In the genomic region with DNA sequence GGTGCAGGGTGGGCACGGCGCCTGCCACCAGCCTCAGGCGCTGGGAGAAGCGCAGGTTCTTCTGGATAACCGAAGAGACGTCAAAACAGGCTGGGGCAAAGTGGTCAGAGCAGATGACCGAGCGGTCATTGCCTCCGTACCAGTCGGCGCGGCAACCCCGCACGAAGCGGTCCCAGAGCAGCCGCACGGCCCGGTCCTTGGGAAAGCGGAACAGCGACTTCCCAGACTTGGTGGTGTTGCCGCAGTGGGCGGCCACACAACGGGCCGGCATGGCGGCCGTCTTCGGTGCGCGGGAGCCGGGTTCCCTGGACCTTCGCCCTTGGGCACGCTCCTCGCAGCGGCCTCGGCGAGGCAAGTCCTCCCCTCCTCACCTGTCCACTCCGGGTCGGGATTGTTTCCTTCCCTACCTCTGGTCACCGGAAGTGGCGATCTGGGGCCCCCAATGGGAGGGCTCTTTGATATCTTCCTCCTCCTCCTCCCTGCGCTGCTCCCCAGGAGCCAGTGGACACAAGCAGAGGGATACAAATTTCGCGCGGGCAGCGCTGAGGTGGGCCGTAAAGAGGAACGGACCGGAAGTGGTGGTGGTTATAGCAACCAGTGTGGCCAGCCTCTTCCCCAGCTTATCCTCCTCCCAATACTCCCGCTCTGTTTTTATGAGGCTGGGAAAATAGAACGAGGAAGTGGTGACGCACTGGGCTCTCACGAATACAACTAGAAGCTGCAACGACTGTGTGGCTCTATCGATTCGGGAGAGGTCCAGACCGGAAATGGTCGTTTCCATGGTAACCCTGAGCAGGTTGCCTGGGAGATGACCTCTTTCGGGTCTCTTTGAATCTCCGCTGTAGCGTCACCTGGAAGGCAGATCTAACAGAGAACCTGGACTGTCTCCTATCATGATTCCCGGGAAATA, we compare ENCODE assay signal across 8 cellular contexts. TPM values are rescaled to one million over a fixed set of nuclear protein-coding genes. Genes with fewer than 3 reads are reported as not detected.
DNase-seq lines count a peak whose midpoint lies in the region; ATAC-seq and TF ChIP-seq lines count a peak whose summit lies in the region.

A gene with protein sequence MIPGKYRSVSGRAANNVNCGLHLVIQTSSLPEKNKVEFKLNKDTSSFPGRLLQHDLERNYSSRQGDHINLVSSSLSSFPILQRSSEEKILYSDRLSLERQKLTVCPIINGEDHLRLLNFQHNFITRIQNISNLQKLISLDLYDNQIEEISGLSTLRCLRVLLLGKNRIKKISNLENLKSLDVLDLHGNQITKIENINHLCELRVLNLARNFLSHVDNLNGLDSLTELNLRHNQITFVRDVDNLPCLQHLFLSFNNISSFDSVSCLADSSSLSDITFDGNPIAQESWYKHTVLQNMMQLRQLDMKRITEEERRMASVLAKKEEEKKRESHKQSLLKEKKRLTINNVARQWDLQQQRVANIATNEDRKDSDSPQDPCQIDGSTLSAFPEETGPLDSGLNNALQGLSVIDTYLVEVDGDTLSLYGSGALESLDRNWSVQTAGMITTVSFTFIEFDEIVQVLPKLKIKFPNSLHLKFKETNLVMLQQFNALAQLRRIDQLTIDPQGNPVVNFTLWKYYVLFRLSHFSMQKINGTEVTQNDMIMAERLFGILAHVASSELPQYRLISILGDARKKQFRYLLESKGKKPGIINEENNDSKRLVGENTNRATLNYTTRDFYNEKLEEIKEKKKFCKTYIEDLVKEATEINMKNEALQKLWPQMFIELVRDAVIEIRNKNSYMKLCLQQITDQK (plus strand): TSS at position 825 of the 910 bp plus-strand sequence. CDS start 69 bp downstream, at position 894.
A gene (minus strand): TSS at position 432 of the 910 bp plus-strand sequence. CDS start 161 bp downstream, at position 271.

- WGBS in esophagus muscularis mucosa, result under 1% methylated on average over 27 of the region's 61 CpGs

- H3K36me3 Mint-ChIP-seq in activated CD8-positive, alpha-beta memory T cell treated with anti-CD3 and anti-CD28 coated beads, Interleukin-2, amount 10 ng/mL, durations not matched to agents 7 days and 5 days, result no peaks in the 10 kb centered on the region
- H3K36me3 Mint-ChIP-seq in stimulated activated naive B cell treated with anti-CD40 and anti-IgM and Interleukin-4, amounts not matched to agents 10 μg/mL and 1 μg/mL and 100 μg/mL, for 72 hours, result peaks cover 0 to 6% of the 10 kb centered on the region in 2 donors

- peak within 1 kb of the TSS; percentile 76 for H3K4me3 Mint-ChIP-seq in activated CD8-positive, alpha-beta memory T cell treated with anti-CD3 and anti-CD28 coated beads, Interleukin-2, amount 10 ng/mL, durations not matched to agents 7 days and 5 days
- peak within 1 kb of the TSS; percentile 89 to 99 for H3K4me3 Mint-ChIP-seq in stimulated activated naive B cell treated with anti-CD40 and anti-IgM and Interleukin-4, amounts not matched to agents 10 μg/mL and 1 μg/mL and 100 μg/mL, for 72 hours

- no peaks in the 10 kb centered on the region for H3K9me3 Mint-ChIP-seq in activated CD8-positive, alpha-beta memory T cell treated with anti-CD3 and anti-CD28 coated beads, Interleukin-2, amount 10 ng/mL, durations not matched to agents 7 days and 5 days (ENCODE audit: low read depth)
- H3K9me3 Mint-ChIP-seq in stimulated activated naive B cell treated with anti-CD40 and anti-IgM and Interleukin-4, amounts not matched to agents 10 μg/mL and 1 μg/mL and 100 μg/mL, for 72 hours, result no peaks in the 10 kb centered on the region

- TF ChIP-seq EP300 in esophagus muscularis mucosa (IDR thresholded peaks at IDR 0.05), result no peak

- no peaks in the 10 kb centered on the region for H3K9me3 ChIP-seq in BE2C
- no peaks in the 10 kb centered on the region for H3K9me3 ChIP-seq in esophagus muscularis mucosa

- DNase-seq in BE2C (peak; percentile 91), NCI-H446 treated with DMSO at 0.1 percent for 48 hours (lab: John Stamatoyannopoulos, UW) (peak; percentile 81), esophagus muscularis mucosa (ENCODE audit: extremely low spot score) (peak; percentile 96), middle frontal gyrus (ENCODE audit: extremely low spot score, low spot score) (peak; percentile 81)
- peak; percentile 69 for DNase-seq in activated CD8-positive, alpha-beta memory T cell treated with anti-CD3 and anti-CD28 coated beads, Interleukin-2, amount 10 ng/mL, durations not matched to agents 7 days and 5 days
- peak; percentile 69 for DNase-seq in stimulated activated naive B cell treated with anti-CD40 and anti-IgM and Interleukin-4, amounts not matched to agents 10 μg/mL and 1 μg/mL and 100 μg/mL, for 72 hours

- no peaks in the 10 kb centered on the region for H3K27me3 ChIP-seq in BE2C
- H3K27me3 ChIP-seq in esophagus muscularis mucosa, result no peaks in the 10 kb centered on the region

- H3K4me3 ChIP-seq in BE2C (ENCODE audit: low read depth, low read length) (peak within 1 kb of the TSS; percentile 92), esophagus muscularis mucosa (peak within 1 kb of the TSS; percentile 65 to 82 (median 74))

- intact Hi-C loops in esophagus muscularis mucosa (cut with DNase I), result loop anchor here (5.0 kb wide), 1 partner anchor 65 kb away; no protein-coding TSS in a partner anchor

- ATAC-seq in GM19043 (IDR thresholded peaks at IDR 0.05; ENCODE audit: low read depth, unreplicated experiment) (peak; percentile 75), HG03280 (IDR thresholded peaks at IDR 0.05; ENCODE audit: unreplicated experiment) (peak; percentile 76)
- ATAC-seq in activated CD8-positive, alpha-beta memory T cell treated with anti-CD3 and anti-CD28 coated beads, Interleukin-2, amount 10 ng/mL, durations not matched to agents 7 days and 5 days, result peak; percentile 77
- peak; percentile 88 to 91 for ATAC-seq in stimulated activated naive B cell treated with anti-CD40 and anti-IgM and Interleukin-4, amounts not matched to agents 10 μg/mL and 1 μg/mL and 100 μg/mL, for 72 hours (replicated peaks)

- CTCF ChIA-PET in activated CD8-positive, alpha-beta memory T cell treated with anti-CD3 and anti-CD28 coated beads, Interleukin-2, amount 10 ng/mL, durations not matched to agents 7 days and 5 days (lab: Charles Lee), result no interaction called here

- peak within 1 kb of the TSS; percentile 72 to 84 (median 80) for H3K27ac ChIP-seq in esophagus muscularis mucosa (replicated peaks in 1 of 4)

- TF ChIP-seq CTCF in BE2C (IDR thresholded peaks at IDR 0.05; ENCODE audit: low read depth, low read length) (no peak), esophagus muscularis mucosa (IDR thresholded peaks at IDR 0.05) (no peak)

- H3K4me1 ChIP-seq in BE2C (0 out of 2 replicates have a peak, but pooled peaks cover 9% of the 10 kb centered on the region), esophagus muscularis mucosa (peaks cover 3 to 22% (median 18%) of the 10 kb centered on the region in 4 donors)

- H3K4me1 Mint-ChIP-seq in activated CD8-positive, alpha-beta memory T cell treated with anti-CD3 and anti-CD28 coated beads, Interleukin-2, amount 10 ng/mL, durations not matched to agents 7 days and 5 days, result peaks cover 12% of the 10 kb centered on the region
- peaks cover 7 to 17% of the 10 kb centered on the region in 2 donors for H3K4me1 Mint-ChIP-seq in stimulated activated naive B cell treated with anti-CD40 and anti-IgM and Interleukin-4, amounts not matched to agents 10 μg/mL and 1 μg/mL and 100 μg/mL, for 72 hours

- H3K36me3 ChIP-seq in BE2C (no peaks in the 10 kb centered on the region; the same call in 1 of the 2 replicates), esophagus muscularis mucosa (peaks cover 0 to 9% (median 3%) of the 10 kb centered on the region in 4 donors)

- H3K27me3 Mint-ChIP-seq in activated CD8-positive, alpha-beta memory T cell treated with anti-CD3 and anti-CD28 coated beads, Interleukin-2, amount 10 ng/mL, durations not matched to agents 7 days and 5 days, result peaks cover 66% of the 10 kb centered on the region
- H3K27me3 Mint-ChIP-seq in stimulated activated naive B cell treated with anti-CD40 and anti-IgM and Interleukin-4, amounts not matched to agents 10 μg/mL and 1 μg/mL and 100 μg/mL, for 72 hours, result peaks cover 5 to 37% of the 10 kb centered on the region in 2 donors

- H3K27ac Mint-ChIP-seq in activated CD8-positive, alpha-beta memory T cell treated with anti-CD3 and anti-CD28 coated beads, Interleukin-2, amount 10 ng/mL, durations not matched to agents 7 days and 5 days, result peak within 1 kb of the TSS; percentile 52
- H3K27ac Mint-ChIP-seq in stimulated activated naive B cell treated with anti-CD40 and anti-IgM and Interleukin-4, amounts not matched to agents 10 μg/mL and 1 μg/mL and 100 μg/mL, for 72 hours, result peak within 1 kb of the TSS; percentile 97

- TF ChIP-seq POLR2A in esophagus muscularis mucosa (IDR thresholded peaks at IDR 0.05; ENCODE audit: low read depth), result no peak

RNA-seq across cellular contexts. Expression of the first gene that starts in this region (rescaled TPM):
- 14.2 TPM for polyA plus RNA-seq in BE2C (2012; ENCODE audit: insufficient read depth, insufficient read length, low read depth)
- total RNA-seq in activated CD8-positive, alpha-beta memory T cell treated with anti-CD3 and anti-CD28 coated beads, Interleukin-2, amount 10 ng/mL, durations not matched to agents 7 days and 5 days, result under 1 TPM in 1 of 2 experiments, not detected in 1; 0.66 TPM
- total RNA-seq in esophagus muscularis mucosa, result 10 to 100 TPM in 1 of 4 donors, 1 to 10 TPM in 3; 3.3 to 10.4 (median 7.0) TPM

RNA-seq across cellular contexts. Expression of the second gene that starts in this region (rescaled TPM):
- polyA plus RNA-seq in BE2C (2012; ENCODE audit: insufficient read depth, insufficient read length, low read depth), result 4.9 TPM
- under 1 TPM; 0.20 to 0.47 TPM for total RNA-seq in activated CD8-positive, alpha-beta memory T cell treated with anti-CD3 and anti-CD28 coated beads, Interleukin-2, amount 10 ng/mL, durations not matched to agents 7 days and 5 days
- total RNA-seq in esophagus muscularis mucosa, result 1 to 10 TPM; 1.3 to 3.4 (median 2.5) TPM

Comparison
In these comparisons a context has a peak if more than half of its experiments do, and no peak if none do; other contexts are left out.
1. Peak in every context shown above with its lines: DNase-seq, ATAC-seq, H3K4me3 ChIP-seq and H3K27ac ChIP-seq.
2. Peak in DNase-seq and ATAC-seq in activated CD8-positive, alpha-beta memory T cell treated with anti-CD3 and anti-CD28 coated beads, Interleukin-2, amount 10 ng/mL, durations not matched to agents 7 days and 5 days; RNA of the genes that start here not detected or under 1 TPM.